Comparison of ENCODE assay signal across 12 cellular contexts in genomic region chr12:95107362-95107761, GRCh38. TPM values are rescaled to one million over a fixed set of nuclear protein-coding genes. Genes with fewer than 3 reads are reported as not detected.
DNase-seq lines count a peak whose midpoint lies in the region; ATAC-seq and TF ChIP-seq lines count a peak whose summit lies in the region.
"Had no signal": no experiment of that assay in that cellular context is flagged by ENCODE, and none has a peak within 500 bp of the region (broad histone marks: within the 10 kb centered on the region; RNA-seq: fewer than 3 reads in every experiment).

No MANE protein-coding gene starts in this region.

- no peaks in the 10 kb centered on the region for H3K9me3 ChIP-seq in IMR-90 (ENCODE audit: control insufficient read depth, insufficient read depth, low read length)
- H3K9me3 ChIP-seq in ascending aorta: no peaks in the 10 kb centered on the region
- H3K9me3 ChIP-seq in CD8-positive, alpha-beta T cell (ENCODE audit: low read length): no peaks in the 10 kb centered on the region
- H3K9me3 ChIP-seq: BLaER1 treated with 17β-estradiol and CSF1 and Interleukin-3, amounts not matched to agents 10 nM and 100 nM; HAP-1 had no signal

- in situ Hi-C loops in IMR-90 (cut with MboI; ENCODE audit: low sequenced_read_pairs): no loop called here

- intact Hi-C loops in IMR-90 (cut with micrococcal nuclease): no loop called here
- intact Hi-C loops in head of caudate nucleus (cut with DNase I): no loop called here
- intact Hi-C loops in ascending aorta (cut with DNase I): no loop called here
- intact Hi-C loops in CD8-positive, alpha-beta T cell (cut with DNase I, micrococcal nuclease): no loop called here

- H3K36me3 ChIP-seq in IMR-90 (ENCODE audit: control insufficient read depth, insufficient read depth, low read length): peaks cover 20% of the 10 kb centered on the region
- H3K36me3 ChIP-seq in ascending aorta: peaks cover 0 to 37% of the 10 kb centered on the region in 2 donors
- no peaks in the 10 kb centered on the region for H3K36me3 ChIP-seq in CD8-positive, alpha-beta T cell (ENCODE audit: insufficient read depth, low read length)
- H3K36me3 ChIP-seq: HAP-1 had no signal

- no peak overlapping the region for H2BK5ac ChIP-seq in IMR-90 (ENCODE audit: low read depth, low read length, poor library complexity, severe bottlenecking)

- no peak overlapping the region for H3K14ac ChIP-seq in IMR-90 (replicated peaks; ENCODE audit: low read depth, low read length)

- no peaks in the 10 kb centered on the region for H4K20me1 ChIP-seq in IMR-90 (ENCODE audit: insufficient read depth, low read length)
- H4K20me1 ChIP-seq: BLaER1 treated with 17β-estradiol and CSF1 and Interleukin-3, amounts not matched to agents 10 nM and 100 nM had no signal

- H2AK5ac ChIP-seq in IMR-90 (ENCODE audit: low read depth, low read length): no peak overlapping the region

- H3K4me1 Mint-ChIP-seq in glutamatergic neuron (ENCODE audit: low read depth, unreplicated experiment): no peaks in the 10 kb centered on the region
- H3K4me1 Mint-ChIP-seq in CD8-positive, alpha-beta T cell (ENCODE audit: low read depth): peaks cover 5% of the 10 kb centered on the region

- H2AFZ ChIP-seq in IMR-90 (replicated peaks; ENCODE audit: low read length, poor library complexity): no peak overlapping the region

- peaks cover 3% of the 10 kb centered on the region for H3K27me3 Mint-ChIP-seq in glutamatergic neuron (ENCODE audit: unreplicated experiment)
- H3K27me3 Mint-ChIP-seq in CD8-positive, alpha-beta T cell (ENCODE audit: low read depth): no peaks in the 10 kb centered on the region
- H3K27me3 Mint-ChIP-seq: B cell; CD8-positive, alpha-beta memory T cell had no signal

- H3K9me3 Mint-ChIP-seq in glutamatergic neuron (ENCODE audit: unreplicated experiment): peaks cover 2% of the 10 kb centered on the region
- H3K9me3 Mint-ChIP-seq in CD8-positive, alpha-beta T cell: no peaks in the 10 kb centered on the region
- H3K9me3 Mint-ChIP-seq: CD8-positive, alpha-beta memory T cell had no signal

- H2BK20ac ChIP-seq in IMR-90 (ENCODE audit: low read depth, low read length): no peak overlapping the region

- H4K8ac ChIP-seq in IMR-90 (ENCODE audit: low read depth in 2 of 2, low read length in 2 of 2): no peak overlapping the region

- TF ChIP-seq POLR2A in IMR-90 (IDR thresholded peaks at IDR 0.05; ENCODE audit: low read depth, low read length): no peak

- ATAC-seq in IMR-90 (ENCODE audit: low read depth): no peak
- ATAC-seq in CD8-positive, alpha-beta T cell: no peak
- ATAC-seq: HepG2 had no signal

- H3K4me3 ChIP-seq in IMR-90 (ENCODE audit: insufficient read depth, low read depth, low read length) (no peak overlapping the region), choroid plexus epithelial cell (ENCODE audit: low read depth, low read length) (no peak overlapping the region), ascending aorta (no peak overlapping the region)
- no peak overlapping the region for H3K4me3 ChIP-seq in CD8-positive, alpha-beta T cell (ENCODE audit: low read depth, low read length)
- H3K4me3 ChIP-seq: BLaER1 treated with 17β-estradiol and CSF1 and Interleukin-3, amounts not matched to agents 10 nM and 100 nM; HAP-1 had no signal

- no peak overlapping the region for H2BK120ac ChIP-seq in IMR-90 (ENCODE audit: low read depth, low read length)

- H3K9ac ChIP-seq in IMR-90 (ENCODE audit: low read depth, low read length): no peak overlapping the region
- H3K9ac ChIP-seq: BLaER1 treated with 17β-estradiol and CSF1 and Interleukin-3, amounts not matched to agents 10 nM and 100 nM had no signal

- H3K4me2 ChIP-seq in IMR-90 (ENCODE audit: low read depth, low read length): no peak overlapping the region
- H3K4me2 ChIP-seq: BLaER1 treated with 17β-estradiol and CSF1 and Interleukin-3, amounts not matched to agents 10 nM and 100 nM had no signal

- no peak overlapping the region for H3K4me3 Mint-ChIP-seq in glutamatergic neuron (ENCODE audit: unreplicated experiment)
- H3K4me3 Mint-ChIP-seq in CD8-positive, alpha-beta T cell: no peak overlapping the region
- H3K4me3 Mint-ChIP-seq: B cell; CD8-positive, alpha-beta memory T cell had no signal

- 40 to 100% methylated on average over 1 of the region's 7 CpGs for WGBS in IMR-90 (ENCODE audit: extremely low coverage in 2 of 2, insufficient read length in 1 of 2), 2 experiments

- BruUV-seq in IMR-90 (replicated peaks; lab: Mats Ljungman, UMichigan): no TSS peak

- no peak overlapping the region for H3K27ac ChIP-seq in IMR-90 (ENCODE audit: insufficient read depth, low read length)
- H3K27ac ChIP-seq in ascending aorta: no peak overlapping the region
- H3K27ac ChIP-seq in CD8-positive, alpha-beta T cell (ENCODE audit: low read depth, low read length): no peak overlapping the region
- H3K27ac ChIP-seq: BLaER1 treated with 17β-estradiol and CSF1 and Interleukin-3, amounts not matched to agents 10 nM and 100 nM had no signal

- dilution Hi-C loops in IMR-90 (cut with HindIII; ENCODE audit: low sequenced_read_pairs, unreplicated experiment): no loop called here

- DNase-seq in IMR-90 (no peak), choroid plexus epithelial cell (ENCODE audit: low read depth) (peak; percentile 24), glutamatergic neuron (no peak), head of caudate nucleus (no peak), ascending aorta (ENCODE audit: low spot score in 2 of 2) (no peak)
- DNase-seq in CD8-positive, alpha-beta T cell: no peak
- DNase-seq: CD8-positive, alpha-beta memory T cell; COR-L47 had no signal

- H3K4me1 ChIP-seq in IMR-90 (ENCODE audit: control insufficient read depth, insufficient read depth, low read length) (peaks cover 2% of the 10 kb centered on the region; the same call in 1 of the 2 replicates), ascending aorta (no peaks in the 10 kb centered on the region)
- no peaks in the 10 kb centered on the region for H3K4me1 ChIP-seq in CD8-positive, alpha-beta T cell (ENCODE audit: insufficient read depth, low read length)
- H3K4me1 ChIP-seq: HAP-1 had no signal

- H3K27me3 ChIP-seq in IMR-90 (ENCODE audit: control insufficient read depth, insufficient read depth, low read length): no peaks in the 10 kb centered on the region
- H3K27me3 ChIP-seq in ascending aorta: no peaks in the 10 kb centered on the region
- H3K27me3 ChIP-seq in CD8-positive, alpha-beta T cell (ENCODE audit: insufficient read depth, low read length): no peaks in the 10 kb centered on the region
- H3K27me3 ChIP-seq: BLaER1 treated with 17β-estradiol and CSF1 and Interleukin-3, amounts not matched to agents 10 nM and 100 nM had no signal

- no peak for TF ChIP-seq RAD21 in IMR-90 (IDR thresholded peaks at IDR 0.05; ENCODE audit: low read length)

- no peak for TF ChIP-seq CTCF in IMR-90 (conservative IDR thresholded peaks at IDR 0.05; ENCODE audit: low read depth, low read length)
- no peak for TF ChIP-seq CTCF in choroid plexus epithelial cell (conservative IDR thresholded peaks at IDR 0.05; ENCODE audit: low read depth, low read length)
- no peak for TF ChIP-seq CTCF in glutamatergic neuron (IDR thresholded peaks at IDR 0.05; ENCODE audit: partially characterized antibody, unreplicated experiment)
- no peak for TF ChIP-seq CTCF in ascending aorta (IDR thresholded peaks at IDR 0.05)
- TF ChIP-seq CTCF in CD8-positive, alpha-beta T cell (IDR thresholded peaks at IDR 0.05): no peak

- H4K5ac ChIP-seq in IMR-90 (ENCODE audit: low read depth, low read length): no peak overlapping the region

- no peak overlapping the region for H3K4ac ChIP-seq in IMR-90 (ENCODE audit: low read depth, low read length)

- H3K9me1 ChIP-seq in IMR-90 (ENCODE audit: insufficient read depth, low read length): peaks cover 7% of the 10 kb centered on the region; the same call in 1 of the 2 replicates

- POLR2A ChIA-PET in IMR-90 (lab: Charles Lee; ENCODE audit: unreplicated experiment): interaction anchor here (0.6 kb wide), 1 partner anchor 21 kb away, joined by 9 read pairs; no protein-coding TSS in a partner anchor
- POLR2A ChIA-PET in CD8-positive, alpha-beta T cell (lab: Charles Lee): no interaction called here

- H3K18ac ChIP-seq in IMR-90 (ENCODE audit: low read depth, low read length): no peak overlapping the region

- CTCF ChIA-PET in IMR-90 (lab: Yijun Ruan, JAX): no interaction called here
- CTCF ChIA-PET in CD8-positive, alpha-beta T cell (lab: Charles Lee): interaction anchor here (1.2 kb wide), 1 partner anchor 10 kb away, joined by 3 read pairs; no protein-coding TSS in a partner anchor

- no peak overlapping the region for H4K91ac ChIP-seq in IMR-90 (ENCODE audit: insufficient read depth, low read depth, low read length)

- no peak overlapping the region for H2AK9ac ChIP-seq in IMR-90 (replicated peaks; ENCODE audit: low read depth, low read length, poor library complexity)

- H2BK15ac ChIP-seq in IMR-90 (ENCODE audit: low read depth, low read length): no peak overlapping the region

- no peak overlapping the region for H3K23ac ChIP-seq in IMR-90 (ENCODE audit: low read depth, low read length)

- no peaks in the 10 kb centered on the region; a peak in 1 of 4 replicates for H3K79me1 ChIP-seq in IMR-90 (ENCODE audit: low read depth in 1 of 2, low read length in 2 of 2)

- H3K36me3 Mint-ChIP-seq in glutamatergic neuron (ENCODE audit: unreplicated experiment): no peaks in the 10 kb centered on the region
- H3K36me3 Mint-ChIP-seq in CD8-positive, alpha-beta T cell: no peaks in the 10 kb centered on the region
- H3K36me3 Mint-ChIP-seq: CD8-positive, alpha-beta memory T cell had no signal

- no peak overlapping the region for H3K56ac ChIP-seq in IMR-90 (ENCODE audit: extremely low read depth, insufficient read depth, low read length)

- peak overlapping the region; percentile 0 for H3K27ac Mint-ChIP-seq in glutamatergic neuron (ENCODE audit: unreplicated experiment)
- no peak overlapping the region for H3K27ac Mint-ChIP-seq in CD8-positive, alpha-beta T cell
- H3K27ac Mint-ChIP-seq: B cell; CD8-positive, alpha-beta memory T cell had no signal

TF ChIP-seq in IMR-90, 13 proteins besides CTCF, POLR2A, EP300 and RAD21:
- TF ChIP-seq CEBPB (IDR thresholded peaks at IDR 0.05; ENCODE audit: low read depth, low read length) (0 out of 2 replicates have a peak, but pooled peaks have one; percentile 9), BHLHE40 (IDR thresholded peaks at IDR 0.05; ENCODE audit: low read depth, low read length) (no peak)

RNA-seq across cellular contexts. Expression of gene NR2C1, which starts 33.9 kb away (rescaled TPM):
- 12.7 and 17.2 TPM in 2 replicates for total RNA-seq in IMR-90 (2012; rRNA removed)
- polyA plus RNA-seq in IMR-90 (2012; rRNA removed): 12.9 and 14.1 TPM in 2 replicates
- polyA plus RNA-seq in IMR-90 (2012; cell fraction: cytosol; rRNA removed): 1.7 and 2.5 TPM in 2 replicates
- 32.2 and 127 TPM in 2 replicates for polyA plus RNA-seq in IMR-90 (2012; cell fraction: nucleus; rRNA removed; ENCODE audit: low replicate concordance)
- 63.8 TPM for total RNA-seq in glutamatergic neuron (ENCODE audit: unreplicated experiment)
- 42.3 TPM for total RNA-seq in ascending aorta
- 10 to 100 TPM; 40.7 to 49.2 TPM for total RNA-seq in CD8-positive, alpha-beta T cell
